In genomic region chr18:44543387-44543786, GRCh38 we compare ENCODE assay signal across 17 cellular contexts.
"Had no signal": no experiment of that assay in that cellular context is flagged by ENCODE, and none has a peak within 500 bp of the region (broad histone marks: within the 10 kb centered on the region; RNA-seq: fewer than 3 reads in every experiment).

No MANE protein-coding gene starts in this region.

- H3K4me3 Mint-ChIP-seq: mesothelial cell of epicardium; naive B cell; naive thymus-derived CD8-positive, alpha-beta T cell had no signal

- DNase-seq: dermis blood vessel endothelial cell; dorsolateral prefrontal cortex; effector CD4-positive, alpha-beta T cell; effector memory CD4-positive, alpha-beta T cell; foreskin keratinocyte; heart right ventricle; hippocampal formation; left cardiac atrium; left lung; left ventricle myocardium superior; lower lobe of right lung; mesenchymal stem cell; mucosa of descending colon; naive B cell; naive thymus-derived CD8-positive, alpha-beta T cell had no signal

- H3K9me3 Mint-ChIP-seq: naive thymus-derived CD8-positive, alpha-beta T cell had no signal

- ATAC-seq: foreskin keratinocyte; gastroesophageal sphincter; heart right ventricle; left cardiac atrium; left lung; left ventricle myocardium superior; lower lobe of right lung; mucosa of descending colon; naive thymus-derived CD8-positive, alpha-beta T cell had no signal

- H3K27me3 Mint-ChIP-seq: naive B cell; naive thymus-derived CD8-positive, alpha-beta T cell had no signal

- H3K36me3 Mint-ChIP-seq: mesothelial cell of epicardium; naive B cell; naive thymus-derived CD8-positive, alpha-beta T cell had no signal

- H3K27ac Mint-ChIP-seq: mesothelial cell of epicardium; naive B cell; naive thymus-derived CD8-positive, alpha-beta T cell had no signal
